ENCODE assay signal across 9 cellular contexts in the genomic region with DNA sequence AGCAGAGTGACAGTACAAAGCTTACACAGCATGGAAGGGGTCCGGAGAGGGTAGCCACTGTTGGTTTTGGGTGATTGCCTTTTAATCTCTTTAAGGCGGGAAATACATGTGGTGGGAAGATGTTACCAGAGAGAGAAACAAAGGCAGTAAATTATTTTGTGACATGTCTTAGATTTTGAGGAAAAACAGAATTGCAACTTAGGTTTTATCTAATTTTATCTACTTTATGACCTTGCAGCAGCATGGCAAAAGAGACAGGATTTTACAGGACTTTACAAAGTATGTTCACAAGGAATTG.
DNase-seq lines count a peak whose midpoint lies in the region; ATAC-seq lines count a peak whose summit lies in the region.
"Had no signal": no experiment of that assay in that cellular context is flagged by ENCODE, and none has a peak within 500 bp of the region (broad histone marks: within the 10 kb centered on the region; RNA-seq: fewer than 3 reads in every experiment).

No MANE protein-coding gene starts in this region.

- H3K27ac Mint-ChIP-seq in T-helper 1 cell treated with Interleukin-12 subunit alpha and Interleukin-12 subunit beta and Interleukin-4 antibody, amounts not matched to agents 30 μg/mL and 1 μg/mL, for 36 hours, result peak overlapping the region; percentile 83
- peak overlapping the region; percentile 91 to 98 for H3K27ac Mint-ChIP-seq in stimulated activated naive CD8-positive, alpha-beta T cell treated with anti-CD3 and anti-CD28 coated beads, Interleukin-15, amount 100 ng/mL, for 72 hours

- peaks cover 26% of the 10 kb centered on the region for H3K36me3 Mint-ChIP-seq in T-helper 1 cell treated with Interleukin-12 subunit alpha and Interleukin-12 subunit beta and Interleukin-4 antibody, amounts not matched to agents 30 μg/mL and 1 μg/mL, for 36 hours (ENCODE audit: low read depth)

- no peaks in the 10 kb centered on the region for H3K9me3 Mint-ChIP-seq in T-helper 1 cell treated with Interleukin-12 subunit alpha and Interleukin-12 subunit beta and Interleukin-4 antibody, amounts not matched to agents 30 μg/mL and 1 μg/mL, for 36 hours
- H3K9me3 Mint-ChIP-seq in stimulated activated naive CD8-positive, alpha-beta T cell treated with anti-CD3 and anti-CD28 coated beads, Interleukin-15, amount 100 ng/mL, for 72 hours, result no peaks in the 10 kb centered on the region

- peaks cover 46% of the 10 kb centered on the region for H3K4me1 Mint-ChIP-seq in T-helper 1 cell treated with Interleukin-12 subunit alpha and Interleukin-12 subunit beta and Interleukin-4 antibody, amounts not matched to agents 30 μg/mL and 1 μg/mL, for 36 hours (ENCODE audit: low read depth)
- peaks cover 61% of the 10 kb centered on the region for H3K4me1 Mint-ChIP-seq in stimulated activated naive CD8-positive, alpha-beta T cell treated with anti-CD3 and anti-CD28 coated beads, Interleukin-15, amount 100 ng/mL, for 72 hours

- DNase-seq in T-helper 1 cell (no peak), adipocyte (ENCODE audit: low read depth) (no peak), left kidney (ENCODE audit: low read depth, low spot score) (peak; percentile 54), islet precursor cell (no peak), HCEC 1CT (no peak)
- DNase-seq in stimulated activated naive CD8-positive, alpha-beta T cell treated with anti-CD3 and anti-CD28 coated beads, Interleukin-15, amount 100 ng/mL, for 72 hours, result no peak
- DNase-seq: head of caudate nucleus had no signal

- peak overlapping the region; percentile 88 for H3K4me3 Mint-ChIP-seq in T-helper 1 cell treated with Interleukin-12 subunit alpha and Interleukin-12 subunit beta and Interleukin-4 antibody, amounts not matched to agents 30 μg/mL and 1 μg/mL, for 36 hours
- peak overlapping the region; percentile 84 to 96 for H3K4me3 Mint-ChIP-seq in stimulated activated naive CD8-positive, alpha-beta T cell treated with anti-CD3 and anti-CD28 coated beads, Interleukin-15, amount 100 ng/mL, for 72 hours

- H3K4me3 ChIP-seq in adipocyte (ENCODE audit: low read length), result peak overlapping the region; percentile 91

- peak overlapping the region; percentile 92 for H3K9ac ChIP-seq in adipocyte (ENCODE audit: low read length)

- no peaks in the 10 kb centered on the region for H3K27me3 ChIP-seq in adipocyte (replicated peaks; ENCODE audit: control insufficient read depth, insufficient read depth, low read length)

- ATAC-seq in stimulated activated naive CD8-positive, alpha-beta T cell treated with anti-CD3 and anti-CD28 coated beads, Interleukin-15, amount 100 ng/mL, for 72 hours, result no peak
- no peak for ATAC-seq in GM18520 (IDR thresholded peaks at IDR 0.05; ENCODE audit: unreplicated experiment)

- peaks cover 27% of the 10 kb centered on the region for H3K4me1 ChIP-seq in adipocyte (ENCODE audit: control insufficient read depth, insufficient read depth, low read length)

- H3K27me3 Mint-ChIP-seq in T-helper 1 cell treated with Interleukin-12 subunit alpha and Interleukin-12 subunit beta and Interleukin-4 antibody, amounts not matched to agents 30 μg/mL and 1 μg/mL, for 36 hours (ENCODE audit: low read depth), result no peaks in the 10 kb centered on the region
- H3K27me3 Mint-ChIP-seq in stimulated activated naive CD8-positive, alpha-beta T cell treated with anti-CD3 and anti-CD28 coated beads, Interleukin-15, amount 100 ng/mL, for 72 hours, result no peaks in the 10 kb centered on the region

- no peaks in the 10 kb centered on the region for H3K9me3 ChIP-seq in adipocyte (ENCODE audit: control insufficient read depth, low read length)

- H3K36me3 ChIP-seq in adipocyte (ENCODE audit: control insufficient read depth, insufficient read depth, low read length, severe bottlenecking), result no peaks in the 10 kb centered on the region
